In the genomic region with DNA sequence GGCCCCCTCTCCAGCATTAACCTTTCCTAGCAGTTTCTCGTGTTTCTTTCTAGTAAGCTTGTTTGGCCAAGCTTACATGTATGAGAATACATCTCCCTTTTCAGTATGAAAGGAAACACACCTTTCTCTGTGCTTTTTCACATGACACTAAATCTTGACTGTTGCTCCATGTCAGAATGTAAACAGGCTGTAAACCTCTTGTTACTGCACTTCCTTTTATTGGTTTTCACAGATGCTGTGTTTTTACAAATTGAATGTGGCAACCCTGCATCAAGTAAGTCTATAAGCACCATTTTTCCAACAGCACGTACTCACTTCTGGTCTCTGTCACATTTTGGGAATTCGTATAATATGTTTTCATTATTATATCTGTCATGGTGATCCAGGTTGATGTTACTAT, we compare ENCODE assay signal across 13 cellular contexts. TPM values are rescaled to one million over a fixed set of nuclear protein-coding genes. Genes with fewer than 3 reads are reported as not detected.
A peak's percentile ranks its signal among the peaks of the same experiment; 100 is the strongest.
DNase-seq lines count a peak whose midpoint lies in the region; ATAC-seq, FAIRE-seq and TF ChIP-seq lines count a peak whose summit lies in the region.
"Had no signal": no experiment of that assay in that cellular context is flagged by ENCODE, and none has a peak within 500 bp of the region (broad histone marks: within the 10 kb centered on the region; RNA-seq: fewer than 3 reads in every experiment).

No MANE protein-coding gene starts in this region.

- BruUV-seq in K562 (replicated peaks; lab: Mats Ljungman, UMichigan): no TSS peak

- TF ChIP-seq CTCF in NB4 (IDR thresholded peaks at IDR 0.05; ENCODE audit: low read depth, low read length) (no peak), K562 (IDR thresholded peaks at IDR 0.05 in 2 of 3, conservative IDR thresholded peaks at IDR 0.05 in 1 of 3; ENCODE audit: insufficient read depth in 2 of 3, low read depth in 1 of 3, low read length in 3 of 3) (no peak), spleen (IDR thresholded peaks at IDR 0.05 in 8 of 11, conservative IDR thresholded peaks at IDR 0.05 in 3 of 11) (no peak)

- no peaks in the 10 kb centered on the region for H3K27me3 Mint-ChIP-seq in activated T-cell treated with anti-CD3 and anti-CD28 coated beads, Interleukin-2, amount 50 U/mL, for 24 hours

- H3K27ac ChIP-seq in K562 (ENCODE audit: extremely low read depth, low read depth, low read length) (peak overlapping the region; percentile 22; the same call in 1 of the 3 replicates), spleen (peak overlapping the region in 5 of 8 donors; percentile 26 to 98 (median 97))
- H3K27ac ChIP-seq: thyroid gland had no signal

- no peaks in the 10 kb centered on the region for H3K9me3 Mint-ChIP-seq in activated T-cell treated with anti-CD3 and anti-CD28 coated beads, Interleukin-2, amount 50 U/mL, for 24 hours

- H2AFZ ChIP-seq in K562 (ENCODE audit: low read depth, low read length): no peak overlapping the region

- no peak for TF ChIP-seq RAD21 in K562 (CRISPR knock-in tag; conservative IDR thresholded peaks at IDR 0.05 in 1 of 2, IDR thresholded peaks at IDR 0.05 in 1 of 2)

- H3K27ac Mint-ChIP-seq in activated T-cell treated with anti-CD3 and anti-CD28 coated beads, Interleukin-2, amount 50 U/mL, for 24 hours: peak overlapping the region; percentile 99

- intact Hi-C loops in K562 (cut with micrococcal nuclease): no loop called here
- intact Hi-C loops in spleen (cut with DNase I; ENCODE audit: low total_unique reads): loop anchor here (5.0 kb wide), 1 partner anchor 74 kb away; the partner anchor contains the start of gene HNRNPH1

- no peak overlapping the region for H3K9ac ChIP-seq in K562 (ENCODE audit: insufficient read depth in 1 of 2, low read depth in 2 of 2, low read length in 2 of 2)

- H3K36me3 ChIP-seq in K562 (ENCODE audit: control insufficient read depth, insufficient read depth, low read length): peaks cover 7% of the 10 kb centered on the region; the same call in 2 of the 3 replicates
- H3K36me3 ChIP-seq in spleen: peaks cover 0 to 6% (median 0%) of the 10 kb centered on the region in 6 donors
- H3K36me3 ChIP-seq: thyroid gland had no signal

- no peaks in the 10 kb centered on the region for H3K9me1 ChIP-seq in K562 (ENCODE audit: control insufficient read depth, insufficient read depth, low read length)

- 73% methylated on average over 3 of the region's 3 CpGs for WGBS in K562 (ENCODE audit: insufficient coverage, low coverage, missing lambda C conversion rate)
- WGBS in spleen, 5 donors: 68 to 86% (median 74%) methylated on average over 3 of the region's 3 CpGs

- no peak overlapping the region for H3K4me2 ChIP-seq in K562 (ENCODE audit: insufficient read depth, low read length)

- H3K4me3 ChIP-seq in NB4 (ENCODE audit: low read depth, low read length): no peak overlapping the region
- H3K4me3 ChIP-seq in K562: no peak overlapping the region
- no peak overlapping the region for H3K4me3 ChIP-seq in spleen
- H3K4me3 ChIP-seq: thyroid gland had no signal

- H3K4me3 Mint-ChIP-seq in activated T-cell treated with anti-CD3 and anti-CD28 coated beads, Interleukin-2, amount 50 U/mL, for 24 hours: no peak overlapping the region

- no peaks in the 10 kb centered on the region for H3K27me3 ChIP-seq in K562 (ENCODE audit: control insufficient read depth in 2 of 2, insufficient read depth in 2 of 2, low read length in 2 of 2)
- no peaks in the 10 kb centered on the region for H3K27me3 ChIP-seq in spleen (replicated peaks in 1 of 7)
- H3K27me3 ChIP-seq: thyroid gland had no signal

- no peak for ATAC-seq in K562
- no peak for ATAC-seq in GM21529 (IDR thresholded peaks at IDR 0.05; ENCODE audit: unreplicated experiment)
- ATAC-seq: right cardiac atrium had no signal

- H3K79me2 ChIP-seq in K562 (ENCODE audit: control insufficient read depth, insufficient read depth, low read length): peaks cover 43% of the 10 kb centered on the region

- TF ChIP-seq EP300 in K562 (IDR thresholded peaks at IDR 0.05; ENCODE audit: low read length): no peak

- POLR2A ChIA-PET in K562 (lab: Yijun Ruan, JAX): interaction anchor here (0.6 to 2.0 kb wide), 5 partner anchors 15 to 203 kb away, joined by 3 to 5 read pairs (median 4); partner anchors contain the start of gene HNRNPH1

- H4K20me1 ChIP-seq in K562 (replicated peaks; ENCODE audit: control insufficient read depth, insufficient read depth, low read length): peaks cover 5% of the 10 kb centered on the region; the same call in 1 of the 2 replicates

- in situ Hi-C loops in K562 (cut with MboI): no loop called here

- H3K4me1 Mint-ChIP-seq in activated T-cell treated with anti-CD3 and anti-CD28 coated beads, Interleukin-2, amount 50 U/mL, for 24 hours (ENCODE audit: low read depth): peaks cover 30% of the 10 kb centered on the region

- peaks cover 36% of the 10 kb centered on the region for H3K36me3 Mint-ChIP-seq in activated T-cell treated with anti-CD3 and anti-CD28 coated beads, Interleukin-2, amount 50 U/mL, for 24 hours (ENCODE audit: low read depth)

- no peak for DNase-seq in activated T-cell treated with anti-CD3 and anti-CD28 coated beads, Interleukin-2, amount 50 U/mL, for 24 hours
- no peak for DNase-seq in activated T-cell treated with anti-CD3 and anti-CD28 coated beads for 4 hours
- DNase-seq in NB4 (ENCODE audit: low read depth): peak; percentile 61
- no peak for DNase-seq in K562 (ENCODE audit: extremely low read depth in 1 of 4, low spot score in 3 of 4)
- no peak for DNase-seq in spleen
- no peak for DNase-seq in NCI-H2107 treated with DMSO at 0.1 percent for 48 hours (lab: John Stamatoyannopoulos, UW; ENCODE audit: unreplicated experiment)
- no peak for DNase-seq in NCI-H2227 (lab: John Stamatoyannopoulos, UW; ENCODE audit: unreplicated experiment)
- DNase-seq: activated CD4-positive, alpha-beta T cell treated with anti-CD3 and anti-CD28 coated beads, Interleukin-2, amount 50 U/mL, for 1 hour; NCI-H1105 treated with DMSO at 0.1 percent for 48 hours; NCI-H69; right cardiac atrium; thyroid gland had no signal

- TF ChIP-seq POLR2A in NB4 (IDR thresholded peaks at IDR 0.05; ENCODE audit: extremely low read depth, insufficient read length): no peak
- no peak for TF ChIP-seq POLR2A in K562 (conservative IDR thresholded peaks at IDR 0.05)
- TF ChIP-seq POLR2A in spleen (IDR thresholded peaks at IDR 0.05): no peak

- CTCF ChIA-PET in K562 (lab: Yijun Ruan, JAX; ENCODE audit: low intra/inter-chr PET ratio): no interaction called here

- no peaks in the 10 kb centered on the region for H3K9me3 ChIP-seq in K562 (replicated peaks; ENCODE audit: control insufficient read depth, insufficient read depth, low read depth, low read length)
- no peaks in the 10 kb centered on the region for H3K9me3 ChIP-seq in spleen
- H3K9me3 ChIP-seq: thyroid gland had no signal

- H3K4me1 ChIP-seq in K562 (replicated peaks in 1 of 2; ENCODE audit: control insufficient read depth in 2 of 2, insufficient read depth in 2 of 2, low read length in 2 of 2) (peaks cover 16 to 33% of the 10 kb centered on the region in 2 experiments), spleen (peaks cover 20 to 58% (median 40%) of the 10 kb centered on the region in 6 donors)

- FAIRE-seq in K562 (lab: Jason Lieb, UNC): no peak

RNA-seq across cellular contexts. Expression of gene CANX, which starts 2.2 kb away (rescaled TPM):
- 595 and 1,063 TPM in 2 replicates for total RNA-seq in K562 (2011; cell fraction: chromatin; rRNA removed; ENCODE audit: low replicate concordance)
- total RNA-seq in K562 (2011; cell fraction: nucleolus; rRNA removed): 470 and 588 TPM in 2 replicates
- total RNA-seq in K562 (2011; cell fraction: nucleoplasm; rRNA removed): 726 and 1,081 TPM in 2 replicates
- total RNA-seq in K562 (2014; rRNA removed) (353 and 366 TPM in 2 replicates), K562 (2014; rRNA removed; fragmentation: Illumina TruSeq; extraction: Trizol) (589 and 672 TPM in 2 replicates), K562 (2015; rRNA removed; fragmentation: Illumina TruSeq; extraction: Trizol) (630 and 666 TPM in 2 replicates), K562 (2021) (707 and 758 TPM in 2 replicates), spleen (100 to 1,000 TPM; 246 to 470 (median 419) TPM)
- polyA plus RNA-seq in K562 (2011; rRNA removed) (893 and 901 TPM in 2 replicates), K562 (2014; fragmentation: Illumina TruSeq; extraction: Trizol) (483 and 593 TPM in 2 replicates), K562 (2014; fragmentation: Nextera tagmentation; extraction: Ambion mirVana) (100 to 1,000 TPM; 155 to 221 TPM), K562 (2014; rRNA removed) (402 and 423 TPM in 2 replicates), spleen (10 to 100 TPM; 36.5 to 56.4 (median 53.0) TPM)
- 80.1 and 207 TPM in 2 replicates for polyA plus RNA-seq in K562 (2011; cell fraction: cytosol; rRNA removed)
- 205 and 280 TPM in 2 replicates for polyA plus RNA-seq in K562 (2011; cell fraction: nucleus; rRNA removed)
- 481 and 714 TPM in 2 replicates for polyA plus RNA-seq in K562 (2012)
- 1,009 and 1,166 TPM in 2 replicates for polyA minus RNA-seq in K562 (2011; rRNA and poly(A)+ RNA removed)
- 646 and 729 TPM in 2 replicates for polyA minus RNA-seq in K562 (2011; cell fraction: cytosol; rRNA and poly(A)+ RNA removed)
- polyA minus RNA-seq in K562 (2011; cell fraction: nucleus; rRNA and poly(A)+ RNA removed): 57.6 and 190 TPM in 2 replicates

RNA-seq across cellular contexts. Expression of gene CBY3, which starts 15.8 kb away (rescaled TPM):
- not detected in 2 replicates for total RNA-seq in K562 (2011; cell fraction: chromatin; rRNA removed; ENCODE audit: low replicate concordance)
- total RNA-seq in K562 (2011; cell fraction: nucleolus; rRNA removed): not detected in 2 replicates
- not detected in 2 replicates for total RNA-seq in K562 (2011; cell fraction: nucleoplasm; rRNA removed)
- total RNA-seq in K562 (2014; rRNA removed) (not detected in 2 replicates), K562 (2014; rRNA removed; fragmentation: Illumina TruSeq; extraction: Trizol) (not detected in 2 replicates), K562 (2015; rRNA removed; fragmentation: Illumina TruSeq; extraction: Trizol) (not detected in 2 replicates), K562 (2021) (not detected in 2 replicates), spleen (1 to 10 TPM in 1 of 7 donors, not detected in 6; 1.6 TPM)
- polyA plus RNA-seq in K562 (2011; rRNA removed) (not detected in 2 replicates), K562 (2014; fragmentation: Illumina TruSeq; extraction: Trizol) (not detected in 2 replicates), K562 (2014; fragmentation: Nextera tagmentation; extraction: Ambion mirVana) (not detected), K562 (2014; rRNA removed) (not detected in 2 replicates), spleen (under 1 TPM in 1 of 3 donors, not detected in 2; 0.12 TPM)
- polyA plus RNA-seq in K562 (2011; cell fraction: cytosol; rRNA removed): not detected in 2 replicates
- polyA plus RNA-seq in K562 (2011; cell fraction: nucleus; rRNA removed): 0.32 TPM in 1 of 2 replicates, not detected in the other
- 0.10 and 0.22 TPM in 2 replicates for polyA plus RNA-seq in K562 (2012)
- polyA minus RNA-seq in K562 (2011; rRNA and poly(A)+ RNA removed): not detected in 2 replicates
- polyA minus RNA-seq in K562 (2011; cell fraction: cytosol; rRNA and poly(A)+ RNA removed): not detected in 2 replicates
- polyA minus RNA-seq in K562 (2011; cell fraction: nucleus; rRNA and poly(A)+ RNA removed): 0.44 TPM in 1 of 2 replicates, not detected in the other
- total RNA-seq: right cardiac atrium had no signal
- polyA plus RNA-seq: right cardiac atrium had no signal

RNA-seq across cellular contexts. Expression of gene MAML1, which starts 36.0 kb away (rescaled TPM):
- total RNA-seq in K562 (2011; cell fraction: chromatin; rRNA removed; ENCODE audit: low replicate concordance): 22.0 and 30.3 TPM in 2 replicates
- 14.2 and 15.8 TPM in 2 replicates for total RNA-seq in K562 (2011; cell fraction: nucleolus; rRNA removed)
- 18.6 and 22.0 TPM in 2 replicates for total RNA-seq in K562 (2011; cell fraction: nucleoplasm; rRNA removed)
- total RNA-seq in K562 (2014; rRNA removed) (7.0 and 9.4 TPM in 2 replicates), K562 (2014; rRNA removed; fragmentation: Illumina TruSeq; extraction: Trizol) (4.8 and 4.9 TPM in 2 replicates), K562 (2015; rRNA removed; fragmentation: Illumina TruSeq; extraction: Trizol) (7.0 and 7.5 TPM in 2 replicates), K562 (2021) (16.1 and 18.4 TPM in 2 replicates), spleen (10 to 100 TPM; 31.3 to 42.8 (median 36.7) TPM)
- polyA plus RNA-seq in K562 (2011; rRNA removed) (4.3 and 8.2 TPM in 2 replicates), K562 (2014; fragmentation: Illumina TruSeq; extraction: Trizol) (12.7 and 13.4 TPM in 2 replicates), K562 (2014; fragmentation: Nextera tagmentation; extraction: Ambion mirVana) (under 1 TPM; 0.32 to 0.45 TPM), K562 (2014; rRNA removed) (10.1 and 10.6 TPM in 2 replicates), spleen (10 to 100 TPM in 1 of 3 donors, 1 to 10 TPM in 2; 4.7 to 10.7 (median 6.7) TPM)
- polyA plus RNA-seq in K562 (2011; cell fraction: cytosol; rRNA removed): 5.1 and 5.6 TPM in 2 replicates
- polyA plus RNA-seq in K562 (2011; cell fraction: nucleus; rRNA removed): 11.5 and 16.9 TPM in 2 replicates
- polyA plus RNA-seq in K562 (2012): 10.7 and 12.1 TPM in 2 replicates
- 3.5 and 4.2 TPM in 2 replicates for polyA minus RNA-seq in K562 (2011; rRNA and poly(A)+ RNA removed)
- 11.2 and 12.8 TPM in 2 replicates for polyA minus RNA-seq in K562 (2011; cell fraction: cytosol; rRNA and poly(A)+ RNA removed)
- 6.6 and 7.6 TPM in 2 replicates for polyA minus RNA-seq in K562 (2011; cell fraction: nucleus; rRNA and poly(A)+ RNA removed)
